18 cellular contexts compared by ENCODE assay signal in genomic region chrX:11591712-11592351, GRCh38.
A peak's percentile ranks its signal among the peaks of the same experiment; 100 is the strongest.
DNase-seq lines count a peak whose midpoint lies in the region; ATAC-seq, FAIRE-seq and TF ChIP-seq lines count a peak whose summit lies in the region.
"Had no signal": no experiment of that assay in that cellular context is flagged by ENCODE, and none has a peak within 500 bp of the region (broad histone marks: within the 10 kb centered on the region; RNA-seq: fewer than 3 reads in every experiment).

No MANE protein-coding gene starts in this region.

- peak; percentile 60 for ATAC-seq in activated CD8-positive, alpha-beta memory T cell treated with anti-CD3 and anti-CD28 coated beads, Interleukin-2, amount 10 ng/mL, durations not matched to agents 7 days and 5 days
- no peak for ATAC-seq in T-cell (replicated peaks in 1 of 4)
- no peak for ATAC-seq in GM19035 (IDR thresholded peaks at IDR 0.05; ENCODE audit: unreplicated experiment)
- ATAC-seq: HCT116, Right ventricle myocardium inferior had no signal

- no peaks in the 10 kb centered on the region for H3K36me3 Mint-ChIP-seq in activated CD8-positive, alpha-beta memory T cell treated with anti-CD3 and anti-CD28 coated beads, Interleukin-2, amount 10 ng/mL, durations not matched to agents 7 days and 5 days
- H3K36me3 Mint-ChIP-seq in T-helper 1 cell treated with Interleukin-12 subunit alpha and Interleukin-12 subunit beta and Interleukin-4 antibody, amounts not matched to agents 30 μg/mL and 1 μg/mL, for 36 hours (ENCODE audit: low read depth): no peaks in the 10 kb centered on the region
- H3K36me3 Mint-ChIP-seq in T-cell: no peaks in the 10 kb centered on the region

- H3K27ac Mint-ChIP-seq in activated CD8-positive, alpha-beta memory T cell treated with anti-CD3 and anti-CD28 coated beads, Interleukin-2, amount 10 ng/mL, durations not matched to agents 7 days and 5 days: peak overlapping the region; percentile 86
- H3K27ac Mint-ChIP-seq in T-helper 1 cell treated with Interleukin-12 subunit alpha and Interleukin-12 subunit beta and Interleukin-4 antibody, amounts not matched to agents 30 μg/mL and 1 μg/mL, for 36 hours: peak overlapping the region; percentile 90
- H3K27ac Mint-ChIP-seq in T-cell: peak overlapping the region in 1 of 2 donors; percentile 49

- H3K4me1 ChIP-seq in trophoblast cell (ENCODE audit: control insufficient read depth in 1 of 2, insufficient read depth in 2 of 2, low read length in 2 of 2): peaks cover 0 to 4% of the 10 kb centered on the region in 2 experiments
- H3K4me1 ChIP-seq: Caco-2, vagina had no signal

- H3K27me3 ChIP-seq in trophoblast cell (ENCODE audit: insufficient read depth, low read length): no peaks in the 10 kb centered on the region
- H3K27me3 ChIP-seq: vagina had no signal

- no peaks in the 10 kb centered on the region for H3K79me1 ChIP-seq in trophoblast cell (ENCODE audit: low read length)

- no peak overlapping the region for H3K14ac ChIP-seq in trophoblast cell (ENCODE audit: low read length)

- no peak overlapping the region for H3K4me2 ChIP-seq in trophoblast cell (ENCODE audit: low read length)

- no peak overlapping the region for H3K4me3 ChIP-seq in trophoblast cell (ENCODE audit: low read depth, low read length)
- H3K4me3 ChIP-seq: skin epidermis, vagina had no signal

- no peak overlapping the region for H2AK5ac ChIP-seq in trophoblast cell (ENCODE audit: low read length)

- H3K27me3 Mint-ChIP-seq in activated CD8-positive, alpha-beta memory T cell treated with anti-CD3 and anti-CD28 coated beads, Interleukin-2, amount 10 ng/mL, durations not matched to agents 7 days and 5 days: peaks cover 20% of the 10 kb centered on the region
- peaks cover 7% of the 10 kb centered on the region for H3K27me3 Mint-ChIP-seq in T-helper 1 cell treated with Interleukin-12 subunit alpha and Interleukin-12 subunit beta and Interleukin-4 antibody, amounts not matched to agents 30 μg/mL and 1 μg/mL, for 36 hours (ENCODE audit: low read depth)
- peaks cover 5 to 30% of the 10 kb centered on the region in 2 donors for H3K27me3 Mint-ChIP-seq in T-cell

- no peak overlapping the region for H3K27ac ChIP-seq in trophoblast cell (ENCODE audit: low read depth, low read length)
- H3K27ac ChIP-seq: skin epidermis, vagina had no signal

- H4K91ac ChIP-seq in trophoblast cell (ENCODE audit: low read depth, low read length): no peak overlapping the region

- no peaks in the 10 kb centered on the region for H3K9me3 ChIP-seq in trophoblast cell (ENCODE audit: insufficient read depth, low read depth, low read length)
- H3K9me3 ChIP-seq: Caco-2, vagina had no signal

- H2AFZ ChIP-seq in trophoblast cell (ENCODE audit: insufficient read depth, low read length, poor library complexity): no peak overlapping the region

- H3K9ac ChIP-seq in trophoblast cell (ENCODE audit: low read length): no peak overlapping the region

- H2BK5ac ChIP-seq in trophoblast cell (ENCODE audit: low read depth, low read length, poor library complexity): no peak overlapping the region

- H3K18ac ChIP-seq in trophoblast cell (ENCODE audit: low read length): no peak overlapping the region

- no peaks in the 10 kb centered on the region for H3K36me3 ChIP-seq in trophoblast cell (ENCODE audit: control insufficient read depth in 1 of 2, insufficient read depth in 2 of 2, low read length in 2 of 2)
- H3K36me3 ChIP-seq: vagina had no signal

- DNase-seq in activated CD8-positive, alpha-beta memory T cell treated with anti-CD3 and anti-CD28 coated beads, Interleukin-2, amount 10 ng/mL, durations not matched to agents 7 days and 5 days: peak; percentile 36
- DNase-seq in activated CD8-positive, alpha-beta memory T cell treated with anti-CD3 and anti-CD28 coated beads, Interleukin-2, amount 50 U/mL, for 48 hours: no peak
- DNase-seq in HT1080 (ENCODE audit: low read depth) (peak; percentile 51), trophoblast cell (no peak), T-cell (no peak), H54 (ENCODE audit: insufficient read length, low spot score) (no peak)
- DNase-seq: Caco-2, NCI-H2029, NCI-H526 treated with DMSO at 0.1 percent for 48 hours, occipital lobe, T1000 had no signal

- peaks cover 12% of the 10 kb centered on the region for H3K4me1 Mint-ChIP-seq in activated CD8-positive, alpha-beta memory T cell treated with anti-CD3 and anti-CD28 coated beads, Interleukin-2, amount 10 ng/mL, durations not matched to agents 7 days and 5 days
- H3K4me1 Mint-ChIP-seq in T-helper 1 cell treated with Interleukin-12 subunit alpha and Interleukin-12 subunit beta and Interleukin-4 antibody, amounts not matched to agents 30 μg/mL and 1 μg/mL, for 36 hours (ENCODE audit: low read depth): peaks cover 10% of the 10 kb centered on the region
- peaks cover 8 to 10% (median 9%) of the 10 kb centered on the region in 3 donors for H3K4me1 Mint-ChIP-seq in T-cell

- CTCF ChIA-PET in activated CD8-positive, alpha-beta memory T cell treated with anti-CD3 and anti-CD28 coated beads, Interleukin-2, amount 10 ng/mL, durations not matched to agents 7 days and 5 days (lab: Charles Lee): no interaction called here
- CTCF ChIA-PET in T-cell (lab: Charles Lee): no interaction called here

- no peak for FAIRE-seq in H54 (lab: Jason Lieb, UNC)
- FAIRE-seq: islet of Langerhans had no signal

- no peak overlapping the region for H4K8ac ChIP-seq in trophoblast cell (ENCODE audit: low read depth, low read length)

- no peak for TF ChIP-seq POLR2A in H54 (IDR thresholded peaks at IDR 0.05; ENCODE audit: low read depth, low read length)

- no peak overlapping the region for H3K4me3 Mint-ChIP-seq in activated CD8-positive, alpha-beta memory T cell treated with anti-CD3 and anti-CD28 coated beads, Interleukin-2, amount 10 ng/mL, durations not matched to agents 7 days and 5 days
- peak overlapping the region; percentile 62 for H3K4me3 Mint-ChIP-seq in T-helper 1 cell treated with Interleukin-12 subunit alpha and Interleukin-12 subunit beta and Interleukin-4 antibody, amounts not matched to agents 30 μg/mL and 1 μg/mL, for 36 hours
- H3K4me3 Mint-ChIP-seq in T-cell: no peak overlapping the region

- H2BK12ac ChIP-seq in trophoblast cell (ENCODE audit: low read length): no peak overlapping the region

- POLR2A ChIA-PET in T-cell (lab: Charles Lee): no interaction called here

- H4K12ac ChIP-seq in trophoblast cell (ENCODE audit: low read depth, low read length): no peak overlapping the region

- no peak overlapping the region for H3K23ac ChIP-seq in trophoblast cell (ENCODE audit: low read length)

- H3K4ac ChIP-seq in trophoblast cell (ENCODE audit: low read depth, low read length): no peak overlapping the region

- H3K9me3 Mint-ChIP-seq in activated CD8-positive, alpha-beta memory T cell treated with anti-CD3 and anti-CD28 coated beads, Interleukin-2, amount 10 ng/mL, durations not matched to agents 7 days and 5 days (ENCODE audit: low read depth): no peaks in the 10 kb centered on the region
- H3K9me3 Mint-ChIP-seq in T-helper 1 cell treated with Interleukin-12 subunit alpha and Interleukin-12 subunit beta and Interleukin-4 antibody, amounts not matched to agents 30 μg/mL and 1 μg/mL, for 36 hours: no peaks in the 10 kb centered on the region
- no peaks in the 10 kb centered on the region for H3K9me3 Mint-ChIP-seq in T-cell

- peak overlapping the region; percentile 22 for H2BK120ac ChIP-seq in trophoblast cell (ENCODE audit: insufficient read depth, low read length, poor library complexity)

- no peaks in the 10 kb centered on the region for H3K79me2 ChIP-seq in trophoblast cell (ENCODE audit: control insufficient read depth, insufficient read depth, low read length, poor library complexity)

Comparison
In these comparisons a context has a peak if more than half of its experiments do, and no peak if none do; other contexts are left out.
1. DNase-seq: peak in activated CD8-positive, alpha-beta memory T cell treated with anti-CD3 and anti-CD28 coated beads, Interleukin-2, amount 10 ng/mL, durations not matched to agents 7 days and 5 days (single experiment) and HT1080 (single experiment); none in activated CD8-positive, alpha-beta memory T cell treated with anti-CD3 and anti-CD28 coated beads, Interleukin-2, amount 50 U/mL, for 48 hours (single experiment), trophoblast cell (0 of 2), T-cell (0 of 34) and H54 (single experiment).